In genomic region chr9:131259432-131259885, GRCh38 we compare ENCODE assay signal across 21 cellular contexts. TPM values are rescaled to one million over a fixed set of nuclear protein-coding genes. Genes with fewer than 3 reads are reported as not detected.
DNase-seq lines count a peak whose midpoint lies in the region; ATAC-seq and TF ChIP-seq lines count a peak whose summit lies in the region.
"Had no signal": no experiment of that assay in that cellular context is flagged by ENCODE, and none has a peak within 500 bp of the region (broad histone marks: within the 10 kb centered on the region; RNA-seq: fewer than 3 reads in every experiment).

No MANE protein-coding gene starts in this region.

- H3K36me3 Mint-ChIP-seq in activated B cell treated with CpG ODN at 0.5 μM for 24 hours (ENCODE audit: low read depth) (peaks cover 33% of the 10 kb centered on the region), glutamatergic neuron (ENCODE audit: unreplicated experiment) (no peaks in the 10 kb centered on the region)
- H3K36me3 Mint-ChIP-seq in stimulated activated effector memory CD8-positive, alpha-beta T cell treated with anti-CD3 and anti-CD28 coated beads, Interleukin-12 subunit alpha, Interleukin-12 subunit beta, amount 100 ng/mL, for 72 hours = peaks cover 85% of the 10 kb centered on the region

- peak overlapping the region; percentile 75 for H3K27ac ChIP-seq in cardiac muscle cell
- H3K27ac ChIP-seq in right atrium auricular region = peak overlapping the region; percentile 98
- H3K27ac ChIP-seq: esophagus squamous epithelium, ovary, Peyer's patch, transverse colon had no signal

- H3K4me3 Mint-ChIP-seq in activated B cell treated with CpG ODN at 0.5 μM for 24 hours (no peak overlapping the region), glutamatergic neuron (ENCODE audit: unreplicated experiment) (no peak overlapping the region)
- H3K4me3 Mint-ChIP-seq in stimulated activated effector memory CD8-positive, alpha-beta T cell treated with anti-CD3 and anti-CD28 coated beads, Interleukin-12 subunit alpha, Interleukin-12 subunit beta, amount 100 ng/mL, for 72 hours = no peak overlapping the region
- H3K4me3 Mint-ChIP-seq: activated CD4-positive, alpha-beta T cell treated with anti-CD3 and anti-CD28 coated beads for 36 hours had no signal

- POLR2A ChIA-PET in activated B cell treated with CpG ODN at 0.5 μM for 24 hours (lab: Charles Lee) = interaction anchor here (0.5 to 14.9 kb wide), 3 partner anchors 15 to 179 kb away, joined by 7 to 593 read pairs (median 14); partner anchors contain the start of gene FAM78A

- peaks cover 15% of the 10 kb centered on the region for H3K36me3 ChIP-seq in cardiac muscle cell
- H3K36me3 ChIP-seq in right atrium auricular region = peaks cover 21% of the 10 kb centered on the region
- H3K36me3 ChIP-seq: ovary, transverse colon had no signal

- H3K4me1 ChIP-seq in cardiac muscle cell (ENCODE audit: low read depth) (peaks cover 12% of the 10 kb centered on the region), right atrium auricular region (peaks cover 5 to 76% of the 10 kb centered on the region in 2 donors)
- H3K4me1 ChIP-seq: Caco-2 had no signal

- H3K9me3 ChIP-seq in cardiac muscle cell (ENCODE audit: low read depth) (no peaks in the 10 kb centered on the region), right atrium auricular region (no peaks in the 10 kb centered on the region)
- H3K9me3 ChIP-seq: Caco-2, esophagus squamous epithelium, ovary, Peyer's patch, SK-N-SH, transverse colon had no signal

- peak overlapping the region; percentile 46 for H3K27ac Mint-ChIP-seq in activated B cell treated with CpG ODN at 0.5 μM for 24 hours
- peak overlapping the region; percentile 97 for H3K27ac Mint-ChIP-seq in stimulated activated effector memory CD8-positive, alpha-beta T cell treated with anti-CD3 and anti-CD28 coated beads, Interleukin-12 subunit alpha, Interleukin-12 subunit beta, amount 100 ng/mL, for 72 hours
- H3K27ac Mint-ChIP-seq in glutamatergic neuron (ENCODE audit: unreplicated experiment) = no peak overlapping the region

- ATAC-seq in activated B cell treated with CpG ODN at 0.5 μM for 24 hours (ENCODE audit: low read depth) = no peak
- no peak for ATAC-seq in stimulated activated effector memory CD8-positive, alpha-beta T cell treated with anti-CD3 and anti-CD28 coated beads, Interleukin-12 subunit alpha, Interleukin-12 subunit beta, amount 100 ng/mL, for 72 hours
- ATAC-seq: activated CD4-positive, alpha-beta T cell treated with anti-CD3 and anti-CD28 coated beads for 36 hours had no signal

- DNase-seq in cardiac muscle cell (ENCODE audit: low read depth in 1 of 2, low spot score in 1 of 2) (no peak), cardiac septum (ENCODE audit: low spot score) (no peak), activated B cell treated with CpG ODN at 0.5 μM for 24 hours (no peak), right atrium auricular region (ENCODE audit: low spot score) (no peak), cortex of kidney (lab: John Stamatoyannopoulos, UW) (no peak), glutamatergic neuron (no peak), middle frontal gyrus (ENCODE audit: extremely low spot score, low spot score) (no peak)
- DNase-seq in stimulated activated effector memory CD8-positive, alpha-beta T cell treated with anti-CD3 and anti-CD28 coated beads, Interleukin-12 subunit alpha, Interleukin-12 subunit beta, amount 100 ng/mL, for 72 hours (ENCODE audit: low spot score in 2 of 2) = no peak
- DNase-seq: activated CD4-positive, alpha-beta T cell treated with anti-CD3 and anti-CD28 coated beads for 36 hours; activated T-cell treated with anti-CD3 and anti-CD28 coated beads for 4 hours; Caco-2; esophagus squamous epithelium; NCI-H2081; NCI-H446 treated with DMSO at 0.1 percent for 48 hours; NK-92 treated with Interleukin-12 subunit alpha and Interleukin-12 subunit beta, amount 100 ng/mL, for 24 hours; ovary; Peyer's patch; SK-N-SH; stimulated activated naive CD4-positive, alpha-beta T cell treated with Interleukin-2 at 50 U/mL for 16 hours; transverse colon had no signal

- intact Hi-C loops in cardiac septum (cut with DNase I) = no loop called here
- intact Hi-C loops in activated B cell treated with CpG ODN at 0.5 μM for 24 hours (cut with micrococcal nuclease) = no loop called here

- no peak overlapping the region for H3K4me3 ChIP-seq in cardiac muscle cell
- no peak overlapping the region for H3K4me3 ChIP-seq in right atrium auricular region
- H3K4me3 ChIP-seq: esophagus squamous epithelium, ovary, Peyer's patch, transverse colon had no signal

- CTCF ChIA-PET in activated B cell treated with CpG ODN at 0.5 μM for 24 hours (lab: Charles Lee) = interaction anchor here (0.5 kb wide), 1 partner anchor 17 kb away, joined by 3 read pairs; no protein-coding TSS in a partner anchor

- H3K27me3 Mint-ChIP-seq in activated B cell treated with CpG ODN at 0.5 μM for 24 hours = no peaks in the 10 kb centered on the region
- no peaks in the 10 kb centered on the region for H3K27me3 Mint-ChIP-seq in glutamatergic neuron (ENCODE audit: unreplicated experiment)
- H3K27me3 Mint-ChIP-seq: activated CD4-positive, alpha-beta T cell treated with anti-CD3 and anti-CD28 coated beads for 36 hours had no signal

- TF ChIP-seq CTCF in cardiac muscle cell (IDR thresholded peaks at IDR 0.05; ENCODE audit: low read depth, low read length) = no peak
- TF ChIP-seq CTCF in activated B cell treated with CpG ODN at 0.5 μM for 24 hours (IDR thresholded peaks at IDR 0.05) = no peak
- TF ChIP-seq CTCF in right atrium auricular region (IDR thresholded peaks at IDR 0.05) = no peak
- TF ChIP-seq CTCF in glutamatergic neuron (IDR thresholded peaks at IDR 0.05; ENCODE audit: partially characterized antibody, unreplicated experiment) = no peak

- H3K27me3 ChIP-seq in cardiac muscle cell (no peaks in the 10 kb centered on the region), right atrium auricular region (no peaks in the 10 kb centered on the region)
- H3K27me3 ChIP-seq: esophagus squamous epithelium, ovary, Peyer's patch, transverse colon had no signal

- peaks cover 51% of the 10 kb centered on the region for H3K4me1 Mint-ChIP-seq in activated B cell treated with CpG ODN at 0.5 μM for 24 hours
- peaks cover 65% of the 10 kb centered on the region for H3K4me1 Mint-ChIP-seq in stimulated activated effector memory CD8-positive, alpha-beta T cell treated with anti-CD3 and anti-CD28 coated beads, Interleukin-12 subunit alpha, Interleukin-12 subunit beta, amount 100 ng/mL, for 72 hours
- H3K4me1 Mint-ChIP-seq in glutamatergic neuron (ENCODE audit: low read depth, unreplicated experiment) = peaks cover 7% of the 10 kb centered on the region

- no peaks in the 10 kb centered on the region for H3K9me3 Mint-ChIP-seq in activated B cell treated with CpG ODN at 0.5 μM for 24 hours
- no peaks in the 10 kb centered on the region for H3K9me3 Mint-ChIP-seq in stimulated activated effector memory CD8-positive, alpha-beta T cell treated with anti-CD3 and anti-CD28 coated beads, Interleukin-12 subunit alpha, Interleukin-12 subunit beta, amount 100 ng/mL, for 72 hours
- H3K9me3 Mint-ChIP-seq in glutamatergic neuron (ENCODE audit: unreplicated experiment) = no peaks in the 10 kb centered on the region

RNA-seq across cellular contexts. Expression of gene FAM78A, which starts 16.9 kb away (rescaled TPM):
- total RNA-seq in cardiac muscle cell = 39.6 and 42.6 TPM in 2 replicates
- 21.5 and 29.5 TPM in 2 replicates for polyA plus RNA-seq in cardiac muscle cell
- total RNA-seq in cardiac septum = 27.2 TPM
- total RNA-seq in activated B cell treated with CpG ODN at 0.5 μM for 24 hours = 20.6 and 22.9 TPM in 2 replicates
- 10 to 100 TPM; 31.8 to 55.3 TPM for total RNA-seq in right atrium auricular region
- total RNA-seq in glutamatergic neuron (ENCODE audit: unreplicated experiment) = 14.9 TPM

RNA-seq across cellular contexts. Expression of gene PLPP7, which starts 30.1 kb away (rescaled TPM):
- total RNA-seq in cardiac muscle cell (50.3 and 52.5 TPM in 2 replicates), cardiac septum (78.7 TPM), activated B cell treated with CpG ODN at 0.5 μM for 24 hours (0.39 and 0.53 TPM in 2 replicates), right atrium auricular region (100 to 1,000 TPM; 124 to 216 TPM), glutamatergic neuron (ENCODE audit: unreplicated experiment) (17.3 TPM)
- 36.9 and 42.5 TPM in 2 replicates for polyA plus RNA-seq in cardiac muscle cell
- total RNA-seq: bronchial epithelial cell had no signal

Comparison
In these comparisons a context has a peak if more than half of its experiments do, and no peak if none do; other contexts are left out.
1. RNA of gene PLPP7, which starts 30.1 kb away (total RNA-seq): 124 to 216 TPM in right atrium auricular region, 78.7 TPM in cardiac septum (single experiment), 50.3 to 52.5 TPM in cardiac muscle cell and 17.3 TPM in glutamatergic neuron (single experiment); 0.39 to 0.53 TPM in activated B cell treated with CpG ODN at 0.5 μM for 24 hours; every median in the first group is over 10 times any median in the second.